In genomic region chr17:42937712-42938596, GRCh38 we compare ENCODE assay signal across 8 cellular contexts. TPM values are rescaled to one million over a fixed set of nuclear protein-coding genes. Genes with fewer than 3 reads are reported as not detected.
A peak's percentile ranks its signal among the peaks of the same experiment; 100 is the strongest.
DNase-seq lines count a peak whose midpoint lies in the region; ATAC-seq and TF ChIP-seq lines count a peak whose summit lies in the region.

No MANE protein-coding gene starts in this region.

- H3K4me3 ChIP-seq in BJ (ENCODE audit: low read depth, low read length): no peak overlapping the region

- no peaks in the 10 kb centered on the region for H3K36me3 ChIP-seq in BJ (ENCODE audit: control insufficient read depth, insufficient read depth, low read length)

- CTCF ChIA-PET in BJ (lab: Yijun Ruan, JAX): interaction anchor here (0.6 to 5.2 kb wide), 17 partner anchors 9 to 211 kb away, joined by 3 to 62 read pairs (median 4); partner anchors contain the start of genes AOC2, AOC3 and RAMP2

- ATAC-seq in HG02588 (IDR thresholded peaks at IDR 0.05; ENCODE audit: unreplicated experiment): no peak

- intact Hi-C loops in posterior cingulate gyrus (cut with DNase I): loop anchor here (2.0 kb wide), 1 partner anchor 95 kb away; no protein-coding TSS in a partner anchor

- DNase-seq in BJ (ENCODE audit: low read depth): peak; percentile 2
- peak; percentile 40 for DNase-seq in GM20000 (ENCODE audit: low spot score)
- peak; percentile 14 to 69 for DNase-seq in NCI-H526 (lab: John Stamatoyannopoulos, UW)
- DNase-seq in activated T-cell treated with anti-CD3 and anti-CD28 coated beads, Interleukin-2, amount 50 U/mL, for 1 hour: peak; percentile 23
- DNase-seq in globus pallidus (ENCODE audit: low spot score): peak; percentile 35
- DNase-seq in posterior cingulate gyrus: peak in 8 of 10 donors; percentile 17 to 90 (median 33)
- DNase-seq in activated CD4-positive, CD25-positive, alpha-beta regulatory T cell treated with anti-CD3 and anti-CD28 coated beads, Interleukin-2, amount 50 U/mL, for 72 hours: no peak

- POLR2A ChIA-PET in BJ (lab: Charles Lee): no interaction called here

- peak; percentile 73 for TF ChIP-seq CTCF in BJ (IDR thresholded peaks at IDR 0.05; ENCODE audit: insufficient read depth, low read depth, low read length)
- TF ChIP-seq CTCF in GM20000 (IDR thresholded peaks at IDR 0.05; ENCODE audit: extremely low read depth, missing control alignments): peak; percentile 49

- H3K27me3 ChIP-seq in BJ (ENCODE audit: control insufficient read depth, insufficient read depth, low read length): peaks cover 2% of the 10 kb centered on the region; the same call in 1 of the 2 replicates

RNA-seq across cellular contexts. Expression of gene AARSD1, which starts 26.3 kb away (rescaled TPM):
- polyA plus RNA-seq in BJ (2011; rRNA removed): 45.2 and 51.6 TPM in 2 replicates
- polyA minus RNA-seq in BJ (2011; rRNA and poly(A)+ RNA removed): 14.9 and 26.4 TPM in 2 replicates

RNA-seq across cellular contexts. Expression of gene G6PC1, which starts 37.4 kb away (rescaled TPM):
- not detected in 2 replicates for polyA plus RNA-seq in BJ (2011; rRNA removed)
- polyA minus RNA-seq in BJ (2011; rRNA and poly(A)+ RNA removed): not detected in 2 replicates

RNA-seq across cellular contexts. Expression of gene PTGES3L, which starts 41.9 kb away (rescaled TPM):
- 3.3 and 3.4 TPM in 2 replicates for polyA plus RNA-seq in BJ (2011; rRNA removed)
- 1.5 and 2.0 TPM in 2 replicates for polyA minus RNA-seq in BJ (2011; rRNA and poly(A)+ RNA removed)

RNA-seq across cellular contexts. Expression of gene RUNDC1, which starts 42.4 kb away (rescaled TPM):
- polyA plus RNA-seq in BJ (2011; rRNA removed): 9.8 and 12.9 TPM in 2 replicates
- polyA minus RNA-seq in BJ (2011; rRNA and poly(A)+ RNA removed): 7.1 and 8.9 TPM in 2 replicates
